Comparison of ENCODE assay signal across 8 cellular contexts in the genomic region with DNA sequence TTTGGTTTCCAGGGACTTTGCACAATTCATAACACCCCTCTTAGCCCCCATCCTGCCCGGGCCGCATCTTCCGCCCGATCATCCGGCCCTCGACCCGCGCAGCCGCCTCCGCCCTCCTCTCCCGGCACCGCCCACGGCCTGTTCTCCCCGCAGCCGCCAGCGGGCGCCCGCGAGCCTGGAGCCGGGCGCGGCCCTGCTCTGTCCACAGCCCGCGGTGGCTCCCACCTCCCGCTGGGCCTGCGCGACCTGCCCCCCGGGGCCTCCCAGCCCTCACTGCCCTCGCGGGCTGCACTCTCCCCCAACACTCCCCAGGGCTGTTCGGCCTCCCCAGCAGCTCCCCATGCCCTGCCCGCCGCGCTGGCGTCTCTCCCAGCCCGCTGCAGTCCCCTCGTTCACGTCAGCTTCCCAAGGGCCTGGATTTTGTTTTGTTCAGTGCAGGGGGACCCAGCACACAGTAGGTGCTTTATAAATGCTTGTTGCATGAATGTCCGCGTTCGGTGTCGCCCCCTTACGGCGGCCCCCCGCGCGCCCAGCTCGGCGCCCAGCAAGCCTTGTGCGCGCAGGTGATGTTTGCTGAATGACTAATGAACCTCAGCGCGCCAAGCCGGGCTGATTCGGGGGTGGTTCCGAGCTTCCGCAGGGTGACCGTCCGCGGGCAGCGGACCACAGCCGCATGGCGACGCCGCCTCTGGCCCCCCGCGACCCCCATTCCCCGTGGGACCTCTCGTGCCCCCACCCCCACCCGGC. TPM values are rescaled to one million over a fixed set of nuclear protein-coding genes. Genes with fewer than 3 reads are reported as not detected.
DNase-seq lines count a peak whose midpoint lies in the region; ATAC-seq lines count a peak whose summit lies in the region.

No MANE protein-coding gene starts in this region.

- no peak overlapping the region for H3K4ac ChIP-seq in mesendoderm (ENCODE audit: low read depth, low read length)

- peaks cover 15% of the 10 kb centered on the region for H3K36me3 ChIP-seq in mesendoderm (ENCODE audit: control insufficient read depth, insufficient read depth, low read length)

- peaks cover 40% of the 10 kb centered on the region for H3K4me1 Mint-ChIP-seq in activated CD8-positive, alpha-beta T cell treated with anti-CD3 and anti-CD28 coated beads, Interleukin-2, amount 10 ng/mL, durations not matched to agents 7 days and 5 days (ENCODE audit: low read depth)
- peaks cover 16 to 21% of the 10 kb centered on the region in 2 donors for H3K4me1 Mint-ChIP-seq in effector memory CD8-positive, alpha-beta T cell (ENCODE audit: low read depth in 2 of 2)

- H2BK120ac ChIP-seq in mesendoderm (ENCODE audit: low read depth, low read length), result no peak overlapping the region

- peaks cover 9% of the 10 kb centered on the region for H3K79me1 ChIP-seq in mesendoderm (ENCODE audit: low read length)

- H3K9me3 Mint-ChIP-seq in activated CD8-positive, alpha-beta T cell treated with anti-CD3 and anti-CD28 coated beads, Interleukin-2, amount 10 ng/mL, durations not matched to agents 7 days and 5 days (ENCODE audit: insufficient read depth), result no peaks in the 10 kb centered on the region
- H3K9me3 Mint-ChIP-seq in effector memory CD8-positive, alpha-beta T cell, result no peaks in the 10 kb centered on the region

- peaks cover 27% of the 10 kb centered on the region for H3K36me3 Mint-ChIP-seq in activated CD8-positive, alpha-beta T cell treated with anti-CD3 and anti-CD28 coated beads, Interleukin-2, amount 10 ng/mL, durations not matched to agents 7 days and 5 days (ENCODE audit: low read depth)
- peaks cover 67% of the 10 kb centered on the region for H3K36me3 Mint-ChIP-seq in effector memory CD8-positive, alpha-beta T cell (ENCODE audit: insufficient read depth)

- H4K5ac ChIP-seq in mesendoderm (ENCODE audit: low read length), result no peak overlapping the region

- peak overlapping the region; percentile 61 for H3K4me2 ChIP-seq in mesendoderm (ENCODE audit: low read length)

- peaks cover 9% of the 10 kb centered on the region for H3K79me2 ChIP-seq in mesendoderm (ENCODE audit: control insufficient read depth, insufficient read depth, low read length)

- H3K4me1 ChIP-seq in mesendoderm (ENCODE audit: control insufficient read depth, low read depth, low read length), result no peaks in the 10 kb centered on the region

- H3K9ac ChIP-seq in mesendoderm (ENCODE audit: low read length), result peak overlapping the region; percentile 44

- no peak overlapping the region for H3K4me3 ChIP-seq in mesendoderm (ENCODE audit: low read length)

- H3K27me3 ChIP-seq in mesendoderm (ENCODE audit: insufficient read depth, low read length, poor library complexity), result peaks cover 24% of the 10 kb centered on the region

- WGBS in mesendoderm (ENCODE audit: extremely low coverage, insufficient coverage, low lambda C conversion rate), result no CpG with 5 or more reads among the region's 70 CpGs

- H3K27ac ChIP-seq in mesendoderm (ENCODE audit: low read depth, low read length), result no peak overlapping the region

- no peak overlapping the region for H3K23ac ChIP-seq in mesendoderm (ENCODE audit: low read length)

- H4K8ac ChIP-seq in mesendoderm (ENCODE audit: low read depth, low read length), result no peak overlapping the region

- POLR2A ChIA-PET in activated CD8-positive, alpha-beta T cell treated with anti-CD3 and anti-CD28 coated beads, Interleukin-2, amount 10 ng/mL, durations not matched to agents 7 days and 5 days (lab: Charles Lee), result interaction anchor here (1.0 to 1.6 kb wide), 2 partner anchors 21 to 176 kb away, joined by 3 to 6 read pairs; a partner anchor contains a TSS

- ATAC-seq in HG02678 (IDR thresholded peaks at IDR 0.05; ENCODE audit: unreplicated experiment), result peak; percentile 74
- peak; percentile 88 for ATAC-seq in activated CD8-positive, alpha-beta T cell treated with anti-CD3 and anti-CD28 coated beads, Interleukin-2, amount 10 ng/mL, durations not matched to agents 7 days and 5 days
- ATAC-seq in effector memory CD8-positive, alpha-beta T cell (replicated peaks), result peak; percentile 88

- DNase-seq in GM03348 (ENCODE audit: low spot score), result peak; percentile 95
- peak; percentile 71 for DNase-seq in NCI-H226
- DNase-seq in activated CD8-positive, alpha-beta T cell treated with anti-CD3 and anti-CD28 coated beads, Interleukin-2, amount 10 ng/mL, durations not matched to agents 7 days and 5 days, result peak; percentile 84
- DNase-seq in effector memory CD8-positive, alpha-beta T cell, result peak; percentile 78 to 81 (median 81)
- DNase-seq in mesendoderm, result peak; percentile 65
- DNase-seq in stimulated activated CD8-positive, alpha-beta memory T cell treated with anti-CD3 and anti-CD28 coated beads, Interleukin-15, amount 100 ng/mL, for 24 hours (ENCODE audit: low read depth), result peak; percentile 54
- DNase-seq in NCI-H526 treated with DMSO at 0.1 percent for 48 hours (lab: John Stamatoyannopoulos, UW), result no peak

- H3K18ac ChIP-seq in mesendoderm (ENCODE audit: low read length), result no peak overlapping the region

- H2BK5ac ChIP-seq in mesendoderm (ENCODE audit: low read length), result no peak overlapping the region

- H3K56ac ChIP-seq in mesendoderm (ENCODE audit: low read length), result peak overlapping the region; percentile 60

- H2BK15ac ChIP-seq in mesendoderm (replicated peaks; ENCODE audit: low read depth), result no peak overlapping the region

- peak overlapping the region; percentile 73 for H3K4me3 Mint-ChIP-seq in activated CD8-positive, alpha-beta T cell treated with anti-CD3 and anti-CD28 coated beads, Interleukin-2, amount 10 ng/mL, durations not matched to agents 7 days and 5 days
- peak overlapping the region; percentile 77 to 78 for H3K4me3 Mint-ChIP-seq in effector memory CD8-positive, alpha-beta T cell

- no peak overlapping the region for H2AK5ac ChIP-seq in mesendoderm (ENCODE audit: low read length)

- peak overlapping the region; percentile 72 for H3K27ac Mint-ChIP-seq in activated CD8-positive, alpha-beta T cell treated with anti-CD3 and anti-CD28 coated beads, Interleukin-2, amount 10 ng/mL, durations not matched to agents 7 days and 5 days
- H3K27ac Mint-ChIP-seq in effector memory CD8-positive, alpha-beta T cell, result peak overlapping the region; percentile 35 to 83

- CTCF ChIA-PET in activated CD8-positive, alpha-beta T cell treated with anti-CD3 and anti-CD28 coated beads, Interleukin-2, amount 10 ng/mL, durations not matched to agents 7 days and 5 days (lab: Charles Lee), result interaction anchor here (0.8 to 1.8 kb wide), 9 partner anchors 8 to 130 kb away, joined by 3 to 10 read pairs (median 4); a partner anchor contains a TSS

- H3K27me3 Mint-ChIP-seq in activated CD8-positive, alpha-beta T cell treated with anti-CD3 and anti-CD28 coated beads, Interleukin-2, amount 10 ng/mL, durations not matched to agents 7 days and 5 days (ENCODE audit: low read depth), result peaks cover 30% of the 10 kb centered on the region
- H3K27me3 Mint-ChIP-seq in effector memory CD8-positive, alpha-beta T cell, result peaks cover 25 to 32% of the 10 kb centered on the region in 2 donors

RNA-seq across cellular contexts. Expression of a gene that starts 4.6 kb away (rescaled TPM):
- not detected for total RNA-seq in activated CD8-positive, alpha-beta T cell treated with anti-CD3 and anti-CD28 coated beads, Interleukin-2, amount 10 ng/mL, durations not matched to agents 7 days and 5 days
- 0.03 TPM for polyA plus RNA-seq in mesendoderm (2013, experiment 1 of 2)
- polyA plus RNA-seq in mesendoderm (2013, experiment 2 of 2), result 0.06 TPM

RNA-seq across cellular contexts. Expression of a gene that starts 7.2 kb away (rescaled TPM):
- total RNA-seq in activated CD8-positive, alpha-beta T cell treated with anti-CD3 and anti-CD28 coated beads, Interleukin-2, amount 10 ng/mL, durations not matched to agents 7 days and 5 days, result 1,000 to 10,000 TPM; 1,384 TPM
- polyA plus RNA-seq in mesendoderm (2013, experiment 1 of 2), result 2,706 TPM
- polyA plus RNA-seq in mesendoderm (2013, experiment 2 of 2), result 2,673 TPM

RNA-seq across cellular contexts. Expression of a gene that starts 33.7 kb away (rescaled TPM):
- 10 to 100 TPM; 33.3 to 38.2 TPM for total RNA-seq in activated CD8-positive, alpha-beta T cell treated with anti-CD3 and anti-CD28 coated beads, Interleukin-2, amount 10 ng/mL, durations not matched to agents 7 days and 5 days
- polyA plus RNA-seq in mesendoderm (2013, experiment 1 of 2), result 21.6 TPM
- 22.2 TPM for polyA plus RNA-seq in mesendoderm (2013, experiment 2 of 2)

RNA-seq across cellular contexts. Expression of a gene that starts 38.0 kb away (rescaled TPM):
- total RNA-seq in activated CD8-positive, alpha-beta T cell treated with anti-CD3 and anti-CD28 coated beads, Interleukin-2, amount 10 ng/mL, durations not matched to agents 7 days and 5 days, result 100 to 1,000 TPM; 264 to 270 TPM
- polyA plus RNA-seq in mesendoderm (2013, experiment 1 of 2), result 243 TPM
- 246 TPM for polyA plus RNA-seq in mesendoderm (2013, experiment 2 of 2)

RNA-seq across cellular contexts. Expression of a gene that starts 44.0 kb away (rescaled TPM):
- 10 to 100 TPM; 26.2 to 26.8 TPM for total RNA-seq in activated CD8-positive, alpha-beta T cell treated with anti-CD3 and anti-CD28 coated beads, Interleukin-2, amount 10 ng/mL, durations not matched to agents 7 days and 5 days
- 5.3 TPM for polyA plus RNA-seq in mesendoderm (2013, experiment 1 of 2)
- polyA plus RNA-seq in mesendoderm (2013, experiment 2 of 2), result 6.2 TPM
